ENCODE assay signal across 32 cellular contexts in the genomic region with DNA sequence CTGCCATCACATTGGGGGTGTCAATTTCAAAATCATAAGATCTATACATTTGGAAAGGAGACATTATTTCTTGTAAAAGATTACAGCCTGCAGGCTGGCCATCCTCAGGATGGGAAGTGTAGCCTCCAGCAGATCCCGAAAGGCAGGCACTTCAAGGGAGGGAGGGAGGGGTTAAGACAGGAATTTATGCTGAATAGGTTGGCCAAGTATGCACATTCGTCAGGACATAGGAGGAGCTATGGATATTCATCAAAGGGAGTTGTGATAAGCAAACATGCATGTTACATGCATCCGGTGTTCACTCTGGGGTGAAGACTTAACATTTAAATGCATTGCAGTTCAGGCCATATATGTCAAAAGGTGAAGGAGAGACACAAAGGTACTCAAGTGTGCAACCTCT.
"Had no signal": no experiment of that assay in that cellular context is flagged by ENCODE, and none has a peak within 500 bp of the region (broad histone marks: within the 10 kb centered on the region; RNA-seq: fewer than 3 reads in every experiment).

No MANE protein-coding gene starts in this region.

- H3K9me3 ChIP-seq: gastrocnemius medialis had no signal

- H3K27me3 ChIP-seq: brain microvascular endothelial cell, esophagus squamous epithelium, gastrocnemius medialis had no signal

- ATAC-seq: activated CD8-positive, alpha-beta T cell treated with anti-CD3 and anti-CD28 coated beads for 36 hours; activated T-cell treated with anti-CD3 and anti-CD28 coated beads, Interleukin-2, amount 50 U/mL, for 4 hours; activated T-helper 17 cell treated with anti-CD3 and anti-CD28 coated beads, Interleukin-2, amount 50 U/mL, for 72 hours; effector memory CD8-positive, alpha-beta T cell; gastrocnemius medialis; heart left ventricle; T-helper 17 cell had no signal

- H3K36me3 ChIP-seq: brain microvascular endothelial cell, esophagus squamous epithelium, gastrocnemius medialis, heart left ventricle, WERI-Rb-1 had no signal

- DNase-seq: activated CD4-positive, alpha-beta T cell treated with anti-CD3 and anti-CD28 coated beads for 4 hours; activated CD4-positive, alpha-beta T cell treated with anti-CD3 and anti-CD28 coated beads, Interleukin-2, amount 10 ng/mL, durations not matched to agents 7 days and 5 days; activated CD4-positive, alpha-beta T cell treated with anti-CD3 and anti-CD28 coated beads, Interleukin-2, amount 50 U/mL, for 4 hours; activated CD4-positive, CD25-positive, alpha-beta regulatory T cell; activated CD4-positive, CD25-positive, alpha-beta regulatory T cell treated with anti-CD3 and anti-CD28 coated beads, Interleukin-2, amount 50 U/mL, for 72 hours; activated CD8-positive, alpha-beta memory T cell treated with anti-CD3 and anti-CD28 coated beads for 24 hours; activated CD8-positive, alpha-beta T cell treated with anti-CD3 and anti-CD28 coated beads for 36 hours; activated effector memory CD4-positive, alpha-beta T cell treated with Interleukin-2 at 50 U/mL for 16 hours; activated gamma-delta T cell treated with Interleukin-2 at 50 U/mL for 16 hours; activated naive CD4-positive, alpha-beta T cell treated with anti-CD3 and anti-CD28 coated beads, Interleukin-2, amount 50 U/mL, for 16 hours; activated naive CD4-positive, alpha-beta T cell treated with Interleukin-2 at 50 U/mL for 16 hours; activated T-cell treated with anti-CD3 and anti-CD28 coated beads, Interleukin-2, amount 50 U/mL, for 4 hours; amniotic stem cell; anterior cingulate cortex; brain microvascular endothelial cell; caudate nucleus; cortex of kidney; dermis blood vessel endothelial cell; effector CD4-positive, alpha-beta T cell; effector memory CD8-positive, alpha-beta T cell; esophagus squamous epithelium; gastrocnemius medialis; glutamatergic neuron; heart left ventricle; T-helper 1 cell; T-helper 17 cell; T1000; WERI-Rb-1 had no signal

- H3K4me1 ChIP-seq: esophagus squamous epithelium, gastrocnemius medialis, heart left ventricle had no signal

- H3K27ac ChIP-seq: brain microvascular endothelial cell, epithelial cell of prostate, esophagus squamous epithelium, gastrocnemius medialis, heart left ventricle, WERI-Rb-1 had no signal

- FAIRE-seq: astrocyte, colon had no signal

- H3K4me3 ChIP-seq: esophagus squamous epithelium, gastrocnemius medialis, heart left ventricle had no signal
